In genomic region chr11:77589181-77589520, GRCh38 we compare ENCODE assay signal across 8 cellular contexts. TPM values are rescaled to one million over a fixed set of nuclear protein-coding genes. Genes with fewer than 3 reads are reported as not detected.
DNase-seq lines count a peak whose midpoint lies in the region; ATAC-seq lines count a peak whose summit lies in the region.

No MANE protein-coding gene starts in this region.

- peak overlapping the region; percentile 35 for H3K27ac Mint-ChIP-seq in activated T-helper 2 cell treated with anti-CD3 and anti-CD28 coated beads, Interferon-gamma antibody, Interleukin-2, Interleukin-4, amounts not matched to agents 10 μg/mL and 5 μg/mL and 100 μg/mL, durations not matched to agents 14 hours and 24 hours and 36 hours

- H3K27me3 Mint-ChIP-seq in activated T-helper 2 cell treated with anti-CD3 and anti-CD28 coated beads, Interferon-gamma antibody, Interleukin-2, Interleukin-4, amounts not matched to agents 10 μg/mL and 5 μg/mL and 100 μg/mL, durations not matched to agents 14 hours and 24 hours and 36 hours (ENCODE audit: low read depth): peaks cover 8% of the 10 kb centered on the region

- H3K4me3 Mint-ChIP-seq in activated T-helper 2 cell treated with anti-CD3 and anti-CD28 coated beads, Interferon-gamma antibody, Interleukin-2, Interleukin-4, amounts not matched to agents 10 μg/mL and 5 μg/mL and 100 μg/mL, durations not matched to agents 14 hours and 24 hours and 36 hours (ENCODE audit: low read depth): peak overlapping the region; percentile 84

- H3K4me3 ChIP-seq in iPS-20b (ENCODE audit: low read length): peak overlapping the region; percentile 82

- in situ Hi-C loops in KBM-7 (cut with MboI; ENCODE audit: low pct_unique_long_range_greater_than_20kb, low sequenced_read_pairs): no loop called here

- no peaks in the 10 kb centered on the region for H3K9me3 Mint-ChIP-seq in activated T-helper 2 cell treated with anti-CD3 and anti-CD28 coated beads, Interferon-gamma antibody, Interleukin-2, Interleukin-4, amounts not matched to agents 10 μg/mL and 5 μg/mL and 100 μg/mL, durations not matched to agents 14 hours and 24 hours and 36 hours

- no peaks in the 10 kb centered on the region for H3K36me3 Mint-ChIP-seq in activated T-helper 2 cell treated with anti-CD3 and anti-CD28 coated beads, Interferon-gamma antibody, Interleukin-2, Interleukin-4, amounts not matched to agents 10 μg/mL and 5 μg/mL and 100 μg/mL, durations not matched to agents 14 hours and 24 hours and 36 hours (ENCODE audit: low read depth)

- H3K27me3 ChIP-seq in iPS-20b (ENCODE audit: insufficient read depth, low read length): peaks cover 29% of the 10 kb centered on the region

- H3K9me3 ChIP-seq in iPS-20b (ENCODE audit: insufficient read depth, low read depth, low read length): peaks cover 2% of the 10 kb centered on the region; the same call in 1 of the 2 replicates

- H3K36me3 ChIP-seq in iPS-20b (ENCODE audit: insufficient read depth, low read depth, low read length): no peaks in the 10 kb centered on the region

- ATAC-seq in GM19043 (IDR thresholded peaks at IDR 0.05; ENCODE audit: low read depth, unreplicated experiment) (peak; percentile 22), HG03025 (IDR thresholded peaks at IDR 0.05; ENCODE audit: low FRiP score, unreplicated experiment) (peak; percentile 2)

- H3K4me1 ChIP-seq in iPS-20b (ENCODE audit: insufficient read depth, low read length): no peaks in the 10 kb centered on the region; the same call in 1 of the 2 replicates

- intact Hi-C loops in activated T-helper 2 cell treated with anti-CD3 and anti-CD28 coated beads, Interferon-gamma antibody, Interleukin-2, Interleukin-4, amounts not matched to agents 10 μg/mL and 5 μg/mL and 100 μg/mL, durations not matched to agents 14 hours and 24 hours and 36 hours (cut with micrococcal nuclease): loop anchor here (10.0 kb wide), 1 partner anchor 114 kb away; the partner anchor contains the start of gene PAK1

- H3K9ac ChIP-seq in iPS-20b (ENCODE audit: low read depth, low read length): peak overlapping the region; percentile 50; the same call in 1 of the 2 replicates

- no peak overlapping the region for H3K27ac ChIP-seq in iPS-20b (ENCODE audit: low read length)
- peak overlapping the region; percentile 75 for H3K27ac ChIP-seq in substantia nigra (ENCODE audit: low read depth, low read length, poor library complexity, severe bottlenecking)

- no peak for DNase-seq in activated T-helper 2 cell treated with anti-CD3 and anti-CD28 coated beads, Interferon-gamma antibody, Interleukin-2, Interleukin-4, amounts not matched to agents 10 μg/mL and 5 μg/mL and 100 μg/mL, durations not matched to agents 14 hours and 24 hours and 36 hours (ENCODE audit: low spot score)
- no peak for DNase-seq in substantia nigra (lab: John Stamatoyannopoulos, UW)
- no peak for DNase-seq in KBM-7
- no peak for DNase-seq in SIG-M5 (lab: John Stamatoyannopoulos, UW)
- DNase-seq in NCI-H128 (lab: John Stamatoyannopoulos, UW; ENCODE audit: unreplicated experiment): no peak

- peaks cover 14% of the 10 kb centered on the region for H3K4me1 Mint-ChIP-seq in activated T-helper 2 cell treated with anti-CD3 and anti-CD28 coated beads, Interferon-gamma antibody, Interleukin-2, Interleukin-4, amounts not matched to agents 10 μg/mL and 5 μg/mL and 100 μg/mL, durations not matched to agents 14 hours and 24 hours and 36 hours (ENCODE audit: low read depth)

RNA-seq across cellular contexts. Expression of gene AQP11, which starts 0.6 kb away (rescaled TPM):
- 0.52 and 0.97 TPM in 2 replicates for total RNA-seq in activated T-helper 2 cell treated with anti-CD3 and anti-CD28 coated beads, Interferon-gamma antibody, Interleukin-2, Interleukin-4, amounts not matched to agents 10 μg/mL and 5 μg/mL and 100 μg/mL, durations not matched to agents 14 hours and 24 hours and 36 hours

RNA-seq across cellular contexts. Expression of gene CLNS1A, which starts 48.4 kb away (rescaled TPM):
- 153 and 157 TPM in 2 replicates for total RNA-seq in activated T-helper 2 cell treated with anti-CD3 and anti-CD28 coated beads, Interferon-gamma antibody, Interleukin-2, Interleukin-4, amounts not matched to agents 10 μg/mL and 5 μg/mL and 100 μg/mL, durations not matched to agents 14 hours and 24 hours and 36 hours
